ENCODE assay signal across 1 cellular context in genomic region chr2:235439959-235440662, GRCh38.
TF ChIP-seq lines count a peak whose summit lies in the region.

No MANE protein-coding gene starts in this region.

TF ChIP-seq in HepG2, 621 proteins besides CTCF, POLR2A, EP300 and RAD21 (continued from another document):
- TF ChIP-seq ATF5 (CRISPR knock-in tag; IDR thresholded peaks at IDR 0.05; ENCODE audit: low read depth) (no peak), ZNF207 (IDR thresholded peaks at IDR 0.05; ENCODE audit: borderline replicate concordance) (no peak), RELA (CRISPR knock-in tag; IDR thresholded peaks at IDR 0.05) (no peak), RORA (CRISPR knock-in tag; IDR thresholded peaks at IDR 0.05) (no peak), BCL3 (CRISPR knock-in tag; IDR thresholded peaks at IDR 0.05) (no peak), TEAD2 (CRISPR knock-in tag; IDR thresholded peaks at IDR 0.05) (no peak), NCOR1 (IDR thresholded peaks at IDR 0.05; ENCODE audit: borderline replicate concordance, low read length) (no peak), ZMYM4 (CRISPR knock-in tag; IDR thresholded peaks at IDR 0.05) (no peak), KIAA2018 (CRISPR knock-in tag; IDR thresholded peaks at IDR 0.05; ENCODE audit: borderline replicate concordance) (no peak), ZSCAN21 (CRISPR knock-in tag; IDR thresholded peaks at IDR 0.05; ENCODE audit: borderline replicate concordance) (no peak), CBX5 (CRISPR knock-in tag; IDR thresholded peaks at IDR 0.05; ENCODE audit: borderline replicate concordance) (no peak)
